ENCODE assay signal across 12 cellular contexts in genomic region chr7:139252451-139252850, GRCh38.
"Had no signal": no experiment of that assay in that cellular context is flagged by ENCODE, and none has a peak within 500 bp of the region (broad histone marks: within the 10 kb centered on the region; RNA-seq: fewer than 3 reads in every experiment).

No MANE protein-coding gene starts in this region.

- H3K4me3 ChIP-seq: left ventricle myocardium inferior, neural progenitor cell, right atrium auricular region, SJCRH30, smooth muscle cell, upper lobe of left lung had no signal

- H3K9me3 ChIP-seq: left ventricle myocardium inferior, right atrium auricular region, SJCRH30, upper lobe of left lung had no signal

- H2AFZ ChIP-seq: neural progenitor cell had no signal

- DNase-seq: activated effector memory CD4-positive, alpha-beta T cell treated with anti-CD3 and anti-CD28 coated beads, Interleukin-2, amount 50 U/mL, for 16 hours; activated naive CD8-positive, alpha-beta T cell treated with anti-CD3 and anti-CD28 coated beads for 36 hours; activated T-cell treated with anti-CD3 and anti-CD28 coated beads, Interleukin-2, amount 50 U/mL, for 24 hours; central memory CD4-positive, alpha-beta T cell; foreskin keratinocyte; left ventricle myocardium inferior; SJCRH30; upper lobe of left lung had no signal

- H3K4me2 ChIP-seq: neural progenitor cell, smooth muscle cell had no signal

- H3K4me3 Mint-ChIP-seq: activated naive CD8-positive, alpha-beta T cell treated with anti-CD3 and anti-CD28 coated beads for 36 hours; activated T-cell treated with anti-CD3 and anti-CD28 coated beads, Interleukin-2, amount 50 U/mL, for 24 hours; dendritic cell treated with granulocyte-macrophage colony-stimulating factor and Interleukin-4, amounts not matched to agents 40 ng/mL and 50 ng/mL, for 4 days; neural progenitor cell had no signal

- H3K27me3 Mint-ChIP-seq: activated naive CD8-positive, alpha-beta T cell treated with anti-CD3 and anti-CD28 coated beads for 36 hours; activated T-cell treated with anti-CD3 and anti-CD28 coated beads, Interleukin-2, amount 50 U/mL, for 24 hours; dendritic cell treated with granulocyte-macrophage colony-stimulating factor and Interleukin-4, amounts not matched to agents 40 ng/mL and 50 ng/mL, for 4 days had no signal

- H3K27me3 ChIP-seq: foreskin keratinocyte, neural progenitor cell, right atrium auricular region, SJCRH30, upper lobe of left lung had no signal

- H3K9me3 Mint-ChIP-seq: activated naive CD8-positive, alpha-beta T cell treated with anti-CD3 and anti-CD28 coated beads for 36 hours; activated T-cell treated with anti-CD3 and anti-CD28 coated beads, Interleukin-2, amount 50 U/mL, for 24 hours; dendritic cell treated with granulocyte-macrophage colony-stimulating factor and Interleukin-4, amounts not matched to agents 40 ng/mL and 50 ng/mL, for 4 days; neural progenitor cell had no signal

- H3K4me1 ChIP-seq: foreskin keratinocyte, neural progenitor cell, right atrium auricular region, SJCRH30, upper lobe of left lung had no signal

- H3K27ac ChIP-seq: foreskin keratinocyte, left ventricle myocardium inferior, neural progenitor cell, right atrium auricular region, SJCRH30, upper lobe of left lung had no signal

- ATAC-seq: foreskin keratinocyte had no signal

- H3K27ac Mint-ChIP-seq: activated naive CD8-positive, alpha-beta T cell treated with anti-CD3 and anti-CD28 coated beads for 36 hours; activated T-cell treated with anti-CD3 and anti-CD28 coated beads, Interleukin-2, amount 50 U/mL, for 24 hours; dendritic cell treated with granulocyte-macrophage colony-stimulating factor and Interleukin-4, amounts not matched to agents 40 ng/mL and 50 ng/mL, for 4 days; neural progenitor cell had no signal

- H3K4me1 Mint-ChIP-seq: neural progenitor cell had no signal

- H3K9ac ChIP-seq: neural progenitor cell had no signal
